29 cellular contexts compared by ENCODE assay signal in genomic region chr6:120219339-120219738, GRCh38.
"Had no signal": no experiment of that assay in that cellular context is flagged by ENCODE, and none has a peak within 500 bp of the region (broad histone marks: within the 10 kb centered on the region; RNA-seq: fewer than 3 reads in every experiment).

No MANE protein-coding gene starts in this region.

- H3K4me1 ChIP-seq: colonic mucosa, esophagus squamous epithelium, foreskin keratinocyte, gastrocnemius medialis, gastroesophageal sphincter, heart left ventricle, heart right ventricle had no signal

- H3K27me3 ChIP-seq: colonic mucosa, esophagus muscularis mucosa, esophagus squamous epithelium, foreskin keratinocyte, gastrocnemius medialis, gastroesophageal sphincter, heart left ventricle, heart right ventricle had no signal

- H3K9me3 Mint-ChIP-seq: dendritic cell treated with granulocyte-macrophage colony-stimulating factor and Interleukin-4, amounts not matched to agents 40 ng/mL and 50 ng/mL, for 4 days; endodermal cell had no signal

- H3K27ac ChIP-seq: colonic mucosa, coronary artery, dorsolateral prefrontal cortex, epithelial cell of prostate, esophagus muscularis mucosa, esophagus squamous epithelium, foreskin keratinocyte, gastrocnemius medialis, gastroesophageal sphincter, heart left ventricle, heart right ventricle had no signal

- H3K9me3 ChIP-seq: colonic mucosa, esophagus muscularis mucosa, esophagus squamous epithelium, gastrocnemius medialis, gastroesophageal sphincter, heart left ventricle had no signal

- DNase-seq: colonic mucosa; cortex of kidney; dermis blood vessel endothelial cell; dorsolateral prefrontal cortex; effector CD4-positive, alpha-beta T cell; effector CD8-positive, alpha-beta T cell; effector memory CD4-positive, alpha-beta T cell; effector memory CD8-positive, alpha-beta T cell; endodermal cell; erythroblast; esophagus squamous epithelium; foreskin fibroblast; foreskin keratinocyte; foreskin melanocyte; gastrocnemius medialis; glutamatergic neuron; head of caudate nucleus; heart left ventricle; heart right ventricle had no signal

- FAIRE-seq: colon, endometrium, endothelial cell of umbilical vein, frontal cortex had no signal

- H3K27me3 Mint-ChIP-seq: dendritic cell treated with granulocyte-macrophage colony-stimulating factor and Interleukin-4, amounts not matched to agents 40 ng/mL and 50 ng/mL, for 4 days; effector memory CD8-positive, alpha-beta T cell had no signal

- H3K4me3 Mint-ChIP-seq: dendritic cell treated with granulocyte-macrophage colony-stimulating factor and Interleukin-4, amounts not matched to agents 40 ng/mL and 50 ng/mL, for 4 days; effector memory CD8-positive, alpha-beta T cell; endodermal cell had no signal

- ATAC-seq: effector memory CD8-positive, alpha-beta T cell; esophagus mucosa; foreskin keratinocyte; gastrocnemius medialis; gastroesophageal sphincter; heart left ventricle; heart right ventricle had no signal

- H3K4me3 ChIP-seq: colonic mucosa, coronary artery, dorsolateral prefrontal cortex, esophagus muscularis mucosa, esophagus squamous epithelium, gastrocnemius medialis, gastroesophageal sphincter, heart left ventricle, heart right ventricle had no signal

- H3K4me1 Mint-ChIP-seq: endodermal cell had no signal

- H3K27ac Mint-ChIP-seq: dendritic cell treated with granulocyte-macrophage colony-stimulating factor and Interleukin-4, amounts not matched to agents 40 ng/mL and 50 ng/mL, for 4 days; effector memory CD8-positive, alpha-beta T cell; endodermal cell had no signal

- H3K36me3 ChIP-seq: colonic mucosa, esophagus muscularis mucosa, esophagus squamous epithelium, gastrocnemius medialis, gastroesophageal sphincter, heart left ventricle, heart right ventricle had no signal
